Comparison of ENCODE assay signal across 20 cellular contexts in genomic region chr6:125571207-125571740, GRCh38.
"Had no signal": no experiment of that assay in that cellular context is flagged by ENCODE, and none has a peak within 500 bp of the region (broad histone marks: within the 10 kb centered on the region; RNA-seq: fewer than 3 reads in every experiment).

No MANE protein-coding gene starts in this region.

- H3K4me3 ChIP-seq: coronary artery, heart right ventricle, lower lobe of right lung, prostate gland, right atrium auricular region, stomach, tibial artery had no signal

- H3K4me3 Mint-ChIP-seq: effector memory CD8-positive, alpha-beta T cell; naive thymus-derived CD8-positive, alpha-beta T cell; nephron progenitor cell; stimulated activated effector memory CD8-positive, alpha-beta T cell treated with anti-CD3 and anti-CD28 coated beads, Interleukin-12 subunit alpha, Interleukin-12 subunit beta, amount 100 ng/mL, for 72 hours; type B pancreatic cell had no signal

- DNase-seq: effector memory CD8-positive, alpha-beta T cell; foreskin melanocyte; glutamatergic neuron; heart right ventricle; hippocampal formation; left ventricle myocardium superior; lower lobe of right lung; naive thymus-derived CD8-positive, alpha-beta T cell; nephron progenitor cell; nucleus accumbens; stimulated activated CD4-positive, alpha-beta T cell treated with anti-CD3 and anti-CD28 coated beads, Interleukin-2, amount 100 ng/mL, for 24 hours; stimulated activated CD4-positive, alpha-beta T cell treated with anti-CD3 and anti-CD28 coated beads, Interleukin-4, amount 100 ng/mL, for 24 hours; stimulated activated naive CD4-positive, alpha-beta T cell treated with Interleukin-2 at 50 U/mL for 16 hours; stomach; tibial artery had no signal

- H3K27ac Mint-ChIP-seq: effector memory CD8-positive, alpha-beta T cell; naive thymus-derived CD8-positive, alpha-beta T cell; nephron progenitor cell; stimulated activated effector memory CD8-positive, alpha-beta T cell treated with anti-CD3 and anti-CD28 coated beads, Interleukin-12 subunit alpha, Interleukin-12 subunit beta, amount 100 ng/mL, for 72 hours; type B pancreatic cell had no signal

- H3K27me3 Mint-ChIP-seq: type B pancreatic cell had no signal

- H3K36me3 Mint-ChIP-seq: naive thymus-derived CD8-positive, alpha-beta T cell; stimulated activated effector memory CD8-positive, alpha-beta T cell treated with anti-CD3 and anti-CD28 coated beads, Interleukin-12 subunit alpha, Interleukin-12 subunit beta, amount 100 ng/mL, for 72 hours; type B pancreatic cell had no signal

- H3K9me3 Mint-ChIP-seq: effector memory CD8-positive, alpha-beta T cell; naive thymus-derived CD8-positive, alpha-beta T cell; nephron progenitor cell; stimulated activated effector memory CD8-positive, alpha-beta T cell treated with anti-CD3 and anti-CD28 coated beads, Interleukin-12 subunit alpha, Interleukin-12 subunit beta, amount 100 ng/mL, for 72 hours had no signal

- H3K4me1 Mint-ChIP-seq: naive thymus-derived CD8-positive, alpha-beta T cell; stimulated activated effector memory CD8-positive, alpha-beta T cell treated with anti-CD3 and anti-CD28 coated beads, Interleukin-12 subunit alpha, Interleukin-12 subunit beta, amount 100 ng/mL, for 72 hours had no signal
